Comparison of ENCODE assay signal across 11 cellular contexts in genomic region chr1:177567393-177567792, GRCh38.
A peak's percentile ranks its signal among the peaks of the same experiment; 100 is the strongest.
DNase-seq lines count a peak whose midpoint lies in the region; ATAC-seq and TF ChIP-seq lines count a peak whose summit lies in the region.
"Had no signal": no experiment of that assay in that cellular context is flagged by ENCODE, and none has a peak within 500 bp of the region (broad histone marks: within the 10 kb centered on the region; RNA-seq: fewer than 3 reads in every experiment).

No MANE protein-coding gene starts in this region.

- H3K27ac ChIP-seq in KMS-11, result no peak overlapping the region

- no peaks in the 10 kb centered on the region for H3K27me3 ChIP-seq in KMS-11 (ENCODE audit: insufficient read depth, low read depth)

- H3K27ac Mint-ChIP-seq in nephron progenitor cell, result no peak overlapping the region

- intact Hi-C loops in Right ventricle myocardium superior (cut with DNase I), result no loop called here

- H3K79me2 ChIP-seq in KMS-11 (ENCODE audit: insufficient read depth, low read depth), result no peaks in the 10 kb centered on the region

- peaks cover 12% of the 10 kb centered on the region for H3K4me1 Mint-ChIP-seq in nephron progenitor cell

- TF ChIP-seq CTCF in GM12872 (IDR thresholded peaks at IDR 0.05; ENCODE audit: insufficient read depth, low read depth, low read length) (peak; percentile 47; the same call in 1 of the 3 replicates), KMS-11 (conservative IDR thresholded peaks at IDR 0.05; ENCODE audit: low read depth, low read length) (0 out of 2 replicates have a peak, but pooled peaks have one; percentile 26), cardiac fibroblast (IDR thresholded peaks at IDR 0.05; ENCODE audit: low read depth, low read length) (peak; percentile 58), nephron progenitor cell (IDR thresholded peaks at IDR 0.05) (no peak)

- no peaks in the 10 kb centered on the region for H3K27me3 Mint-ChIP-seq in nephron progenitor cell (ENCODE audit: low read depth, poor library complexity)

- H3K4me2 ChIP-seq in KMS-11, result no peak overlapping the region

- H3K4me3 ChIP-seq in KMS-11 (IDR thresholded peaks at IDR 0.05; ENCODE audit: insufficient read depth, low read depth, low read length), result no peak overlapping the region
- H3K4me3 ChIP-seq in cardiac fibroblast (replicated peaks in 1 of 2; ENCODE audit: low read depth in 2 of 2, low read length in 2 of 2), result no peak overlapping the region

- H3K9ac ChIP-seq in KMS-11, result no peak overlapping the region

- H2AFZ ChIP-seq in KMS-11 (ENCODE audit: low read depth), result no peak overlapping the region

- no peak for ATAC-seq in GM21423 (IDR thresholded peaks at IDR 0.05; ENCODE audit: unreplicated experiment)
- no peak for ATAC-seq in Right ventricle myocardium superior (ENCODE audit: poor library complexity)

- no peak overlapping the region for H3K4me3 Mint-ChIP-seq in nephron progenitor cell

- H4K20me1 ChIP-seq in KMS-11 (ENCODE audit: insufficient read depth), result no peaks in the 10 kb centered on the region

- peak; percentile 6 to 40 for DNase-seq in cardiac fibroblast (ENCODE audit: low read depth in 2 of 2)
- peak; percentile 4 for DNase-seq in nephron progenitor cell
- no peak for DNase-seq in DMS79 (lab: John Stamatoyannopoulos, UW)
- no peak for DNase-seq in Right ventricle myocardium superior
- DNase-seq: activated CD4-positive, alpha-beta T cell treated with anti-CD3 and anti-CD28 coated beads, Interleukin-2, amount 50 U/mL, for 48 hours; cortex of kidney; midbrain; NCI-H446 had no signal

- H3K9me3 Mint-ChIP-seq in nephron progenitor cell, result no peaks in the 10 kb centered on the region

- H3K4me1 ChIP-seq in KMS-11 (ENCODE audit: low read depth, poor library complexity, severe bottlenecking), result no peaks in the 10 kb centered on the region

- H3K36me3 Mint-ChIP-seq in nephron progenitor cell (ENCODE audit: low read depth), result no peaks in the 10 kb centered on the region

- no peaks in the 10 kb centered on the region for H3K36me3 ChIP-seq in KMS-11 (ENCODE audit: insufficient read depth)

Comparison
In these comparisons a context has a peak if more than half of its experiments do, and no peak if none do; other contexts are left out.
1. DNase-seq: peak in cardiac fibroblast (2 of 2) and nephron progenitor cell (single experiment); none in DMS79 (single experiment) and Right ventricle myocardium superior (single experiment).